In genomic region chr9:70399141-70399540, GRCh38 we compare ENCODE assay signal across 17 cellular contexts. TPM values are rescaled to one million over a fixed set of nuclear protein-coding genes. Genes with fewer than 3 reads are reported as not detected.
DNase-seq lines count a peak whose midpoint lies in the region; ATAC-seq lines count a peak whose summit lies in the region.
"Had no signal": no experiment of that assay in that cellular context is flagged by ENCODE, and none has a peak within 500 bp of the region (broad histone marks: within the 10 kb centered on the region; RNA-seq: fewer than 3 reads in every experiment).

No MANE protein-coding gene starts in this region.

- no peak for ATAC-seq in activated CD8-positive, alpha-beta memory T cell treated with anti-CD3 and anti-CD28 coated beads, Interleukin-2, amount 10 ng/mL, durations not matched to agents 7 days and 5 days
- no peak for ATAC-seq in stimulated activated naive CD8-positive, alpha-beta T cell treated with anti-CD3 and anti-CD28 coated beads, Interleukin-15, amount 100 ng/mL, for 72 hours
- no peak for ATAC-seq in HG02938 (IDR thresholded peaks at IDR 0.05; ENCODE audit: unreplicated experiment)
- ATAC-seq: left lobe of liver had no signal

- H3K27ac ChIP-seq in cingulate gyrus (ENCODE audit: low read depth, low read length), result peak overlapping the region; percentile 10
- H3K27ac ChIP-seq: KMS-11 had no signal

- peak overlapping the region; percentile 69 for H3K27ac Mint-ChIP-seq in activated CD8-positive, alpha-beta memory T cell treated with anti-CD3 and anti-CD28 coated beads, Interleukin-2, amount 10 ng/mL, durations not matched to agents 7 days and 5 days
- H3K27ac Mint-ChIP-seq in stimulated activated naive CD8-positive, alpha-beta T cell treated with anti-CD3 and anti-CD28 coated beads, Interleukin-15, amount 100 ng/mL, for 72 hours, result peak overlapping the region; percentile 69 to 93
- H3K27ac Mint-ChIP-seq: nephron had no signal

- CTCF ChIA-PET in activated CD8-positive, alpha-beta memory T cell treated with anti-CD3 and anti-CD28 coated beads, Interleukin-2, amount 10 ng/mL, durations not matched to agents 7 days and 5 days (lab: Charles Lee), result interaction anchor here (0.9 to 1.3 kb wide), 2 partner anchors 19 to 59 kb away, joined by 3 read pairs; no protein-coding TSS in a partner anchor

- no peak for DNase-seq in activated CD8-positive, alpha-beta memory T cell treated with anti-CD3 and anti-CD28 coated beads, Interleukin-2, amount 10 ng/mL, durations not matched to agents 7 days and 5 days
- no peak for DNase-seq in activated CD8-positive, alpha-beta memory T cell treated with anti-CD3 and anti-CD28 coated beads for 24 hours
- DNase-seq in OCI-M1 (lab: John Stamatoyannopoulos, UW) (peak; percentile 64), NCI-H1930 (lab: John Stamatoyannopoulos, UW) (no peak), NCI-H748 treated with DMSO at 0.1 percent for 48 hours (lab: John Stamatoyannopoulos, UW) (no peak)
- no peak for DNase-seq in stimulated activated naive CD8-positive, alpha-beta T cell treated with anti-CD3 and anti-CD28 coated beads, Interleukin-15, amount 100 ng/mL, for 72 hours
- DNase-seq: amygdala; colonic mucosa; DMS 273 treated with DMSO at 0.1 percent for 48 hours; NCI-H1417 treated with DMSO at 0.1 percent for 48 hours; NCI-H226; stimulated activated CD4-positive, alpha-beta T cell treated with anti-CD3 and anti-CD28 coated beads, Interleukin-4, amount 100 ng/mL, for 1 hour had no signal

- no peaks in the 10 kb centered on the region for H3K9me3 Mint-ChIP-seq in activated CD8-positive, alpha-beta memory T cell treated with anti-CD3 and anti-CD28 coated beads, Interleukin-2, amount 10 ng/mL, durations not matched to agents 7 days and 5 days (ENCODE audit: low read depth)
- no peaks in the 10 kb centered on the region for H3K9me3 Mint-ChIP-seq in stimulated activated naive CD8-positive, alpha-beta T cell treated with anti-CD3 and anti-CD28 coated beads, Interleukin-15, amount 100 ng/mL, for 72 hours
- H3K9me3 Mint-ChIP-seq: nephron had no signal

- H3K27me3 Mint-ChIP-seq in activated CD8-positive, alpha-beta memory T cell treated with anti-CD3 and anti-CD28 coated beads, Interleukin-2, amount 10 ng/mL, durations not matched to agents 7 days and 5 days, result no peaks in the 10 kb centered on the region
- H3K27me3 Mint-ChIP-seq in stimulated activated naive CD8-positive, alpha-beta T cell treated with anti-CD3 and anti-CD28 coated beads, Interleukin-15, amount 100 ng/mL, for 72 hours, result no peaks in the 10 kb centered on the region

- H3K4me3 Mint-ChIP-seq in activated CD8-positive, alpha-beta memory T cell treated with anti-CD3 and anti-CD28 coated beads, Interleukin-2, amount 10 ng/mL, durations not matched to agents 7 days and 5 days, result no peak overlapping the region
- peak overlapping the region; percentile 54 to 73 for H3K4me3 Mint-ChIP-seq in stimulated activated naive CD8-positive, alpha-beta T cell treated with anti-CD3 and anti-CD28 coated beads, Interleukin-15, amount 100 ng/mL, for 72 hours
- H3K4me3 Mint-ChIP-seq: nephron had no signal

- peaks cover 41% of the 10 kb centered on the region for H3K4me1 Mint-ChIP-seq in activated CD8-positive, alpha-beta memory T cell treated with anti-CD3 and anti-CD28 coated beads, Interleukin-2, amount 10 ng/mL, durations not matched to agents 7 days and 5 days
- H3K4me1 Mint-ChIP-seq in stimulated activated naive CD8-positive, alpha-beta T cell treated with anti-CD3 and anti-CD28 coated beads, Interleukin-15, amount 100 ng/mL, for 72 hours, result peaks cover 79% of the 10 kb centered on the region

- H3K36me3 Mint-ChIP-seq in activated CD8-positive, alpha-beta memory T cell treated with anti-CD3 and anti-CD28 coated beads, Interleukin-2, amount 10 ng/mL, durations not matched to agents 7 days and 5 days, result no peaks in the 10 kb centered on the region

RNA-seq across cellular contexts. Expression of gene KLF9, which starts 15.3 kb away (rescaled TPM):
- 10 to 100 TPM; 12.0 to 12.2 TPM for total RNA-seq in activated CD8-positive, alpha-beta memory T cell treated with anti-CD3 and anti-CD28 coated beads, Interleukin-2, amount 10 ng/mL, durations not matched to agents 7 days and 5 days
